ENCODE assay signal across 14 cellular contexts in the genomic region with DNA sequence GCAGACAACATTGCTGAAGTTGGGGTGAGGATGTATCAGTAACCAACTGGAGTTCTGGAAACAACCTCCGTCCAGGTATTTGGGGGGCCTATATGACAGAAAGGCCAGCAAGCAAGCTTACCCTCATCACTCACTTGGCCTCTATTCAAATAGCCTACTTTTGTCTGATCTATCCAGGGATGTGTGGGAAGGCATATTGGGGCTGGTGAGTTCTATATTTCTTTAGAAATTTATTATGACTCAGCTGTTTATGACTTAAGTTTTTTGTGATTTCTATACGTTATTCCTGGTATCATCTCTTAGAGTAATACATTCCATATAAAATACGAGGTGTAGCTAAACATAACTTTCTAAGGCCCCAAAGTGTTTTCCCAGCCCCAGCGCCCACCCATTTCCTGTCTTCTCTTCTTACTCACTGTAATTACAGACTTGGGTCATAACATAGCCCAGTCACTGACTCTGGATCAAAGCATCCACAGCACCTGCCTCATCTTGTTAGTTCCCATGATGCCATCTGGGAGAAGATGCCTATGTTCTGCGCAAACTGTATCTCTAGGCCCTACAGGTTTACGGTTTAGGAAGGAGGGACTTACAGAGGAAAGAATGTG. TPM values are rescaled to one million over a fixed set of nuclear protein-coding genes. Genes with fewer than 3 reads are reported as not detected.
DNase-seq lines count a peak whose midpoint lies in the region; ATAC-seq and TF ChIP-seq lines count a peak whose summit lies in the region.
"Had no signal": no experiment of that assay in that cellular context is flagged by ENCODE, and none has a peak within 500 bp of the region (broad histone marks: within the 10 kb centered on the region; RNA-seq: fewer than 3 reads in every experiment).

No MANE protein-coding gene starts in this region.

- TF ChIP-seq CTCF in AG04449 (IDR thresholded peaks at IDR 0.05; ENCODE audit: insufficient read depth, low read length, missing control alignments) (no peak), neural crest cell (conservative IDR thresholded peaks at IDR 0.05) (no peak), glutamatergic neuron (IDR thresholded peaks at IDR 0.05; ENCODE audit: partially characterized antibody, unreplicated experiment) (no peak)

- CTCF ChIA-PET in AG04449 (lab: Yijun Ruan, JAX), result interaction anchor here (1.1 to 2.2 kb wide), 4 partner anchors 12 to 127 kb away, joined by 3 to 6 read pairs (median 4); no protein-coding TSS in a partner anchor

- DNase-seq in AG04449 (ENCODE audit: low read depth, low spot score) (peak; percentile 19), EL (peak; percentile 57), neural crest cell (ENCODE audit: low read depth, low spot score) (no peak), anterior cingulate cortex (lab: John Stamatoyannopoulos, UW) (no peak), glutamatergic neuron (no peak), NCI-H1092 (lab: John Stamatoyannopoulos, UW) (no peak), NCI-H1694 (lab: John Stamatoyannopoulos, UW) (no peak)
- DNase-seq: COR-L47, left colon, NCI-H526 treated with DMSO at 0.1 percent for 48 hours, Right ventricle myocardium superior, WERI-Rb-1 had no signal

- peaks cover 100% of the 10 kb centered on the region for H3K36me3 Mint-ChIP-seq in activated T-helper 17 cell treated with anti-CD3 and anti-CD28 coated beads, Interleukin-2, amount 50 U/mL, for 72 hours (ENCODE audit: low read depth)
- H3K36me3 Mint-ChIP-seq in neural crest cell (ENCODE audit: low read depth), result peaks cover 29% of the 10 kb centered on the region
- H3K36me3 Mint-ChIP-seq in glutamatergic neuron (ENCODE audit: unreplicated experiment), result peaks cover 6% of the 10 kb centered on the region

- H3K4me3 Mint-ChIP-seq in activated T-helper 17 cell treated with anti-CD3 and anti-CD28 coated beads, Interleukin-2, amount 50 U/mL, for 72 hours, result peak overlapping the region; percentile 48
- H3K4me3 Mint-ChIP-seq in neural crest cell (no peak overlapping the region), glutamatergic neuron (ENCODE audit: unreplicated experiment) (no peak overlapping the region)
- H3K4me3 Mint-ChIP-seq: nephron had no signal

- peak; percentile 85 for ATAC-seq in activated T-helper 17 cell treated with anti-CD3 and anti-CD28 coated beads, Interleukin-2, amount 50 U/mL, for 72 hours (replicated peaks)
- ATAC-seq: left colon had no signal

- peak overlapping the region; percentile 90 for H3K27ac Mint-ChIP-seq in activated T-helper 17 cell treated with anti-CD3 and anti-CD28 coated beads, Interleukin-2, amount 50 U/mL, for 72 hours
- H3K27ac Mint-ChIP-seq in neural crest cell (ENCODE audit: unreplicated experiment) (peak overlapping the region; percentile 66), glutamatergic neuron (ENCODE audit: unreplicated experiment) (no peak overlapping the region)

- no peaks in the 10 kb centered on the region for H3K9me3 Mint-ChIP-seq in activated T-helper 17 cell treated with anti-CD3 and anti-CD28 coated beads, Interleukin-2, amount 50 U/mL, for 72 hours
- H3K9me3 Mint-ChIP-seq in neural crest cell (no peaks in the 10 kb centered on the region), glutamatergic neuron (ENCODE audit: unreplicated experiment) (peaks cover 2% of the 10 kb centered on the region)
- H3K9me3 Mint-ChIP-seq: nephron had no signal

- peaks cover 42% of the 10 kb centered on the region for H3K4me1 Mint-ChIP-seq in activated T-helper 17 cell treated with anti-CD3 and anti-CD28 coated beads, Interleukin-2, amount 50 U/mL, for 72 hours
- H3K4me1 Mint-ChIP-seq in neural crest cell, result no peaks in the 10 kb centered on the region
- no peaks in the 10 kb centered on the region for H3K4me1 Mint-ChIP-seq in glutamatergic neuron (ENCODE audit: low read depth, unreplicated experiment)
- H3K4me1 Mint-ChIP-seq: nephron had no signal

- no peaks in the 10 kb centered on the region for H3K27me3 Mint-ChIP-seq in activated T-helper 17 cell treated with anti-CD3 and anti-CD28 coated beads, Interleukin-2, amount 50 U/mL, for 72 hours
- H3K27me3 Mint-ChIP-seq in neural crest cell (ENCODE audit: low read depth) (no peaks in the 10 kb centered on the region), glutamatergic neuron (ENCODE audit: unreplicated experiment) (no peaks in the 10 kb centered on the region)

- H3K4me3 ChIP-seq in AG04449 (ENCODE audit: low read depth, low read length), result no peak overlapping the region

- POLR2A ChIA-PET in AG04449 (lab: Yijun Ruan, JAX), result interaction anchor here (1.3 kb wide), 1 partner anchor 9 kb away, joined by 4 read pairs; no protein-coding TSS in a partner anchor

RNA-seq across cellular contexts. Expression of a gene that starts 18.1 kb away (rescaled TPM):
- total RNA-seq in activated T-helper 17 cell treated with anti-CD3 and anti-CD28 coated beads, Interleukin-2, amount 50 U/mL, for 72 hours, result 100 to 1,000 TPM; 152 to 222 TPM
- total RNA-seq in neural crest cell (151 and 152 TPM in 2 replicates), glutamatergic neuron (ENCODE audit: unreplicated experiment) (511 TPM)

Comparison
In these comparisons a context has a peak if more than half of its experiments do, and no peak if none do; other contexts are left out.
1. DNase-seq: peak in AG04449 (single experiment) and EL (single experiment); none in neural crest cell (single experiment), anterior cingulate cortex (0 of 58), glutamatergic neuron (single experiment), NCI-H1092 (single experiment) and NCI-H1694 (single experiment).